19 cellular contexts compared by ENCODE assay signal in the genomic region with DNA sequence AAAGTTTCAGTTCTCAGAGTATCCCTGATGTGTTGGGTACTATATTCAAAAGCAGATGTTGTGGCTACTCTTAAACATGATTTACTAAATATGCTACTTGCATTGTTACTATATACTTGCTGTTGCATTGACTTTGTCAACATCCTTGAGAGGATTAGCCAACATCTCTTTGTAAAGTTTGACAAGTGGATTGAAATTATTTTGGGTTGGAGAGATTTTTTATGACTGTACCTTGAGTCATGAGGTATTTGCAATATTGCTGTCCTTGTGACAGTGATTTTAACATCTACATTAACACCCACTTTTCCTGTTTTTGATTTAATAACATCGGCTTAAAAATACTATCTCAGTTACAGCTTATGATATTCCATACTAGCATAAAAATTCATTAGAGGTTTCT. TPM values are rescaled to one million over a fixed set of nuclear protein-coding genes. Genes with fewer than 3 reads are reported as not detected.
DNase-seq lines count a peak whose midpoint lies in the region; ATAC-seq, FAIRE-seq and TF ChIP-seq lines count a peak whose summit lies in the region.
"Had no signal": no experiment of that assay in that cellular context is flagged by ENCODE, and none has a peak within 500 bp of the region (broad histone marks: within the 10 kb centered on the region; RNA-seq: fewer than 3 reads in every experiment).

No MANE protein-coding gene starts in this region.

- CTCF ChIA-PET in HCT116 (lab: Charles Lee), result no interaction called here

- H3K27ac Mint-ChIP-seq in astrocyte (ENCODE audit: unreplicated experiment), result no peak overlapping the region

- no peak for TF ChIP-seq RAD21 in HCT116 (IDR thresholded peaks at IDR 0.05; ENCODE audit: low read depth)

- TF ChIP-seq POLR2A in HCT116 (IDR thresholded peaks at IDR 0.05; ENCODE audit: borderline replicate concordance, extremely low read depth, insufficient read depth, insufficient read length), result no peak

- POLR2A ChIA-PET in HCT116 (lab: Charles Lee), result no interaction called here

- H3K27me3 Mint-ChIP-seq in astrocyte (ENCODE audit: low read depth, unreplicated experiment), result no peaks in the 10 kb centered on the region

- H3K4me1 ChIP-seq in HCT116 (ENCODE audit: control insufficient read depth in 1 of 2, insufficient read depth in 2 of 2, low read length in 2 of 2), result peaks cover 0 to 12% of the 10 kb centered on the region in 2 experiments; a peak in 2 of 4 replicates
- peaks cover 8% of the 10 kb centered on the region for H3K4me1 ChIP-seq in astrocyte (ENCODE audit: insufficient read depth, low read length)
- H3K4me1 ChIP-seq: HAP-1, SJCRH30 had no signal

- H3K9ac ChIP-seq in HCT116 (ENCODE audit: low read length), result no peak overlapping the region
- no peak overlapping the region for H3K9ac ChIP-seq in astrocyte (ENCODE audit: low read length)
- H3K9ac ChIP-seq: BLaER1 treated with 17β-estradiol and CSF1 and Interleukin-3, amounts not matched to agents 10 nM and 100 nM had no signal

- no peak for ATAC-seq in HCT116
- no peak for ATAC-seq in HG03378 (IDR thresholded peaks at IDR 0.05; ENCODE audit: unreplicated experiment)

- H3K9me3 ChIP-seq in HCT116 (ENCODE audit: control insufficient read depth in 1 of 2, insufficient read depth in 1 of 2, low read depth in 1 of 2, low read length in 2 of 2) (no peaks in the 10 kb centered on the region), astrocyte (ENCODE audit: insufficient read depth, low read depth, low read length) (no peaks in the 10 kb centered on the region)
- H3K9me3 ChIP-seq: HAP-1, SJCRH30 had no signal

- H3K4me3 Mint-ChIP-seq in astrocyte (ENCODE audit: unreplicated experiment), result no peak overlapping the region

- intact Hi-C loops in HCT116 (cut with micrococcal nuclease), result loop anchor here (10.0 kb wide), 1 partner anchor 1966 kb away; no protein-coding TSS in a partner anchor

- RAD21 ChIA-PET in HCT116 (lab: Charles Lee; ENCODE audit: low non-redundant PET in 1 of 2, low total read pairs in 2 of 2, uncharacterized antibody in 2 of 2, unreplicated experiment in 2 of 2), result no interaction called here

- H2AFZ ChIP-seq in HCT116 (ENCODE audit: low read depth, low read length, poor library complexity, severe bottlenecking) (peak overlapping the region; percentile 27), astrocyte (ENCODE audit: low read depth, low read length) (no peak overlapping the region)

- no peaks in the 10 kb centered on the region for H3K9me3 Mint-ChIP-seq in astrocyte (ENCODE audit: unreplicated experiment)

- H3K27me3 ChIP-seq in HCT116 (ENCODE audit: insufficient read depth, low read length) (no peaks in the 10 kb centered on the region), astrocyte (ENCODE audit: insufficient read depth, low read length) (no peaks in the 10 kb centered on the region)
- H3K27me3 ChIP-seq: BLaER1 treated with 17β-estradiol and CSF1 and Interleukin-3, amounts not matched to agents 10 nM and 100 nM; SJCRH30 had no signal

- peak; percentile 94 for FAIRE-seq in astrocyte (lab: Jason Lieb, UNC)
- FAIRE-seq: HTR-8/SVneo had no signal

- no TSS peak for BruUV-seq in HCT116 (replicated peaks; lab: Mats Ljungman, UMichigan)

- H3K4me1 Mint-ChIP-seq in astrocyte (ENCODE audit: low read depth, unreplicated experiment), result peaks cover 7% of the 10 kb centered on the region

- DNase-seq in AG10803 (ENCODE audit: low read depth), result peak; percentile 38
- DNase-seq in HCT116 (ENCODE audit: low read depth, low spot score), result no peak
- DNase-seq in astrocyte (ENCODE audit: low read depth), result no peak
- peak; percentile 20 to 26 for DNase-seq in foreskin fibroblast
- DNase-seq in amygdala (lab: John Stamatoyannopoulos, UW), result no peak
- no peak for DNase-seq in NCI-H82 (lab: John Stamatoyannopoulos, UW)
- DNase-seq in activated CD4-positive, alpha-beta T cell treated with anti-CD3 and anti-CD28 coated beads for 48 hours, result no peak
- DNase-seq: COR-L47, DMS153, NCI-H1092 treated with DMSO at 0.1 percent for 48 hours, NCI-H1694, NCI-H446 treated with DMSO at 0.1 percent for 48 hours, NCI-H748 treated with DMSO at 0.1 percent for 48 hours, SJCRH30 had no signal

- no peak for TF ChIP-seq CTCF in AG10803 (conservative IDR thresholded peaks at IDR 0.05; ENCODE audit: low read length)
- no peak for TF ChIP-seq CTCF in HCT116 (IDR thresholded peaks at IDR 0.05 in 2 of 3, conservative IDR thresholded peaks at IDR 0.05 in 1 of 3; ENCODE audit: borderline replicate concordance in 1 of 3, insufficient read depth in 1 of 3, low read depth in 2 of 3, low read length in 2 of 3)
- no peak for TF ChIP-seq CTCF in astrocyte (IDR thresholded peaks at IDR 0.05; ENCODE audit: insufficient read depth, low read depth, low read length)
- TF ChIP-seq CTCF in foreskin fibroblast (IDR thresholded peaks at IDR 0.05; ENCODE audit: low read depth, low read length), result no peak

- H4K20me1 ChIP-seq in HCT116 (ENCODE audit: insufficient read depth), result no peaks in the 10 kb centered on the region
- no peaks in the 10 kb centered on the region for H4K20me1 ChIP-seq in astrocyte (ENCODE audit: insufficient read depth, low read length)

- H3K9me2 ChIP-seq in HCT116 (ENCODE audit: insufficient read depth), result no peaks in the 10 kb centered on the region

- no peak overlapping the region for H3K4me2 ChIP-seq in HCT116 (ENCODE audit: low read length)
- no peak overlapping the region for H3K4me2 ChIP-seq in astrocyte (ENCODE audit: low read length)

- H3K36me3 ChIP-seq in HCT116 (ENCODE audit: control insufficient read depth in 1 of 2, insufficient read depth in 2 of 2, low read length in 2 of 2) (no peaks in the 10 kb centered on the region), astrocyte (ENCODE audit: insufficient read depth, low read length) (no peaks in the 10 kb centered on the region)
- H3K36me3 ChIP-seq: HAP-1, SJCRH30 had no signal

- H3K27ac ChIP-seq in HCT116 (ENCODE audit: low read depth, low read length) (no peak overlapping the region), astrocyte (ENCODE audit: low read depth, low read length) (no peak overlapping the region)
- H3K27ac ChIP-seq: SJCRH30 had no signal

- H3K4me3 ChIP-seq in AG10803 (ENCODE audit: low read length) (no peak overlapping the region), HCT116 (replicated peaks in 1 of 2; ENCODE audit: low read depth in 1 of 2, low read length in 2 of 2) (no peak overlapping the region), astrocyte (ENCODE audit: insufficient read depth, low read depth, low read length) (no peak overlapping the region), foreskin fibroblast (ENCODE audit: low read depth in 1 of 2, low read length in 2 of 2) (no peak overlapping the region)
- H3K4me3 ChIP-seq: BLaER1 treated with 17β-estradiol and CSF1 and Interleukin-3, amounts not matched to agents 10 nM and 100 nM; HAP-1; SJCRH30 had no signal

- H3K79me2 ChIP-seq in HCT116 (ENCODE audit: insufficient read depth, low read length) (no peaks in the 10 kb centered on the region), astrocyte (ENCODE audit: insufficient read depth, low read length) (no peaks in the 10 kb centered on the region)

- no peaks in the 10 kb centered on the region for H3K36me3 Mint-ChIP-seq in astrocyte (ENCODE audit: low read depth, unreplicated experiment)

TF ChIP-seq in HCT116, 20 proteins besides CTCF, POLR2A, EP300 and RAD21:
- TF ChIP-seq FOSL1 (IDR thresholded peaks at IDR 0.05; ENCODE audit: low read depth), result no peak
- TF ChIP-seq, protein P1, sequence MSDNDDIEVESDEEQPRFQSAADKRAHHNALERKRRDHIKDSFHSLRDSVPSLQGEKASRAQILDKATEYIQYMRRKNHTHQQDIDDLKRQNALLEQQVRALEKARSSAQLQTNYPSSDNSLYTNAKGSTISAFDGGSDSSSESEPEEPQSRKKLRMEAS (IDR thresholded peaks at IDR 0.05), result no peak
- no peak for TF ChIP-seq ATF3 (IDR thresholded peaks at IDR 0.05)
TF ChIP-seq in HCT116: peak in this region for 0.

RNA-seq across cellular contexts. Expression of gene MRC1, which starts 31.9 kb away (rescaled TPM):
- total RNA-seq in HCT116 (2021; ENCODE audit: unreplicated experiment), result 0.37 TPM
- 0.01 TPM in 1 of 2 replicates, not detected in the other for polyA plus RNA-seq in HCT116 (2012)
- total RNA-seq in astrocyte, result 0.05 and 0.07 TPM in 2 replicates
- total RNA-seq: RPMI7951, SJCRH30 had no signal

Comparison
In these comparisons a context has a peak if more than half of its experiments do, and no peak if none do; other contexts are left out.
1. DNase-seq: peak in AG10803 (single experiment) and foreskin fibroblast (2 of 2); none in HCT116 (single experiment), astrocyte (single experiment), amygdala (0 of 56), NCI-H82 (single experiment) and activated CD4-positive, alpha-beta T cell treated with anti-CD3 and anti-CD28 coated beads for 48 hours (single experiment).